Comparison of ENCODE assay signal across 8 cellular contexts in the genomic region with DNA sequence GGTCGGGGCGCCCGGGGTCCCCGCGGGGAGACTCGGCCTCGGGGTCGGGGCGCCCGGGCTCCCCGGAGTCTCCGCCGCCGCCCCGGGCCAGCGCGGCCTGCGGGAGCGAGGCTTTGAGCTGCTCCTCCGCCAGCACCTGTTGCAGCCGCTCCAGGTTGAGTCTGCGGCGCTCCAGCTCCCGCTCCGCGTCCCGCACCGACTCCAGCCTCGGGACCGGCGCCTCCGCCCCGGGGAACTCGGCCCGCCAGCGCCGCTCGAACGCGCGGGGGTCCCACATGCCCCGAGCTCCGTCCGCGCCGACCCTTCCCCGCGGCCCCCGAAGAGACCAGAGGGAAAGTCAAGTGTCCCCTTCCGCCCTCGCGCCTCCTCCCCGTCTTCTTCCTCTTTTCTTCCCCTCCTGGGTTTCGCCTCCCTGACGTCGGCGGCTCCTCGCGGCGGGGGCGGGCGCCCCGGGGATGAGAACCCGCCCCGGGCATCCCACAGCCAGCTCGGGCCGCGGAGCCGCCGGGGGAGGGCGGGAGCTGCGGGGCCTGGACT. TPM values are rescaled to one million over a fixed set of nuclear protein-coding genes. Genes with fewer than 3 reads are reported as not detected.
DNase-seq lines count a peak whose midpoint lies in the region; TF ChIP-seq lines count a peak whose summit lies in the region.

No MANE protein-coding gene starts in this region.

- peak overlapping the region; percentile 86 for H3K27ac ChIP-seq in OCI-LY7 (ENCODE audit: low read depth, low read length, poor library complexity, severe bottlenecking)
- H3K27ac ChIP-seq in hepatocyte = peak overlapping the region; percentile 59

- H3K27me3 ChIP-seq in GM06990 (replicated peaks; ENCODE audit: control insufficient read depth, insufficient read depth, low read length) = peaks cover 2% of the 10 kb centered on the region; the same call in 1 of the 2 replicates
- H3K27me3 ChIP-seq in H7 (ENCODE audit: control insufficient read depth, insufficient read depth, low read length) = peaks cover 52% of the 10 kb centered on the region
- peaks cover 49% of the 10 kb centered on the region for H3K27me3 ChIP-seq in hepatocyte

- DNase-seq in GM06990 (ENCODE audit: extremely low read depth, insufficient read length) (peak; percentile 86), H7 (peak; percentile 90), OCI-LY7 (ENCODE audit: low spot score) (peak; percentile 85), hepatocyte (ENCODE audit: low spot score) (peak; percentile 57), skeletal muscle cell (ENCODE audit: low read depth) (no peak), dermis blood vessel endothelial cell (no peak), epidermal melanocyte (ENCODE audit: insufficient read length, low spot score) (no peak)
- peak; percentile 48 for DNase-seq in activated naive CD4-positive, alpha-beta T cell treated with anti-CD3 and anti-CD28 coated beads for 36 hours

- no peak for TF ChIP-seq CTCF in GM06990 (IDR thresholded peaks at IDR 0.05; ENCODE audit: insufficient read depth, low read length, poor library complexity, severe bottlenecking)
- no peak for TF ChIP-seq CTCF in OCI-LY7 (conservative IDR thresholded peaks at IDR 0.05; ENCODE audit: low read length)
- no peak for TF ChIP-seq CTCF in hepatocyte (IDR thresholded peaks at IDR 0.05; ENCODE audit: poor library complexity)

- peaks cover 1% of the 10 kb centered on the region for H3K36me3 Mint-ChIP-seq in activated naive CD4-positive, alpha-beta T cell treated with anti-CD3 and anti-CD28 coated beads for 36 hours (ENCODE audit: low read depth)

- H3K27ac Mint-ChIP-seq in activated naive CD4-positive, alpha-beta T cell treated with anti-CD3 and anti-CD28 coated beads for 36 hours = no peak overlapping the region

- H2AFZ ChIP-seq in OCI-LY7 (ENCODE audit: low read length) (no peak overlapping the region), hepatocyte (peak overlapping the region; percentile 75)

- H3K4me1 ChIP-seq in OCI-LY7 (ENCODE audit: insufficient read depth, low read length, poor library complexity, severe bottlenecking) (peaks cover 33% of the 10 kb centered on the region), hepatocyte (ENCODE audit: insufficient read depth) (peaks cover 13% of the 10 kb centered on the region)

- H3K79me2 ChIP-seq in OCI-LY7 (ENCODE audit: insufficient read depth, low read depth, low read length) (peaks cover 39% of the 10 kb centered on the region), hepatocyte (no peaks in the 10 kb centered on the region)

- no peaks in the 10 kb centered on the region for H3K9me2 ChIP-seq in OCI-LY7 (ENCODE audit: insufficient read depth, low read length)
- no peaks in the 10 kb centered on the region for H3K9me2 ChIP-seq in hepatocyte (replicated peaks; ENCODE audit: insufficient read depth)

- peaks cover 9% of the 10 kb centered on the region for H3K4me1 Mint-ChIP-seq in activated naive CD4-positive, alpha-beta T cell treated with anti-CD3 and anti-CD28 coated beads for 36 hours (ENCODE audit: low read depth)

- 2% methylated on average over 44 of the region's 72 CpGs for WGBS in hepatocyte (ENCODE audit: low lambda C conversion rate, missing lambda C conversion rate)

- H3K27me3 Mint-ChIP-seq in activated naive CD4-positive, alpha-beta T cell treated with anti-CD3 and anti-CD28 coated beads for 36 hours (ENCODE audit: low read depth) = peaks cover 45% of the 10 kb centered on the region

- POLR2A ChIA-PET in OCI-LY7 (lab: Charles Lee) = interaction anchor here (0.6 to 5.0 kb wide), 6 partner anchors 9 to 160 kb away, joined by 3 to 57 read pairs (median 12); no protein-coding TSS in a partner anchor

- H3K4me3 Mint-ChIP-seq in activated naive CD4-positive, alpha-beta T cell treated with anti-CD3 and anti-CD28 coated beads for 36 hours = peak overlapping the region; percentile 56

- no peaks in the 10 kb centered on the region for H3K9me3 ChIP-seq in OCI-LY7 (ENCODE audit: low read length)
- H3K9me3 ChIP-seq in hepatocyte (ENCODE audit: low read depth) = no peaks in the 10 kb centered on the region

- peaks cover 21% of the 10 kb centered on the region; the same call in 1 of the 2 replicates for H4K20me1 ChIP-seq in OCI-LY7 (ENCODE audit: insufficient read depth, low read length)
- no peaks in the 10 kb centered on the region for H4K20me1 ChIP-seq in hepatocyte (ENCODE audit: insufficient read depth, poor library complexity, severe bottlenecking)

- intact Hi-C loops in OCI-LY7 (cut with micrococcal nuclease; ENCODE audit: unreplicated experiment) = loop anchor here (2.0 kb wide), 2 partner anchors 49 to 107 kb away; no protein-coding TSS in a partner anchor
- intact Hi-C loops in activated naive CD4-positive, alpha-beta T cell treated with anti-CD3 and anti-CD28 coated beads for 36 hours (cut with micrococcal nuclease) = no loop called here

- H3K36me3 ChIP-seq in GM06990 (ENCODE audit: control insufficient read depth, insufficient read depth, low read length) = peaks cover 6% of the 10 kb centered on the region
- H3K36me3 ChIP-seq in H7 (replicated peaks; ENCODE audit: control insufficient read depth, insufficient read depth, low read length) = no peaks in the 10 kb centered on the region
- H3K36me3 ChIP-seq in OCI-LY7 (ENCODE audit: insufficient read depth, low read length) = peaks cover 34% of the 10 kb centered on the region
- no peaks in the 10 kb centered on the region for H3K36me3 ChIP-seq in hepatocyte (replicated peaks; ENCODE audit: insufficient read depth, low read depth)

- H3K4me3 ChIP-seq in GM06990 (replicated peaks; ENCODE audit: low read depth, low read length) (peak overlapping the region; percentile 72), H7 (ENCODE audit: insufficient read depth, low read depth, low read length) (peak overlapping the region; percentile 37), OCI-LY7 (ENCODE audit: low read depth, low read length, poor library complexity, severe bottlenecking) (peak overlapping the region; percentile 88), hepatocyte (peak overlapping the region; percentile 27), skeletal muscle cell (ENCODE audit: low read depth, low read length) (peak overlapping the region; percentile 33)

- H3K9me3 Mint-ChIP-seq in activated naive CD4-positive, alpha-beta T cell treated with anti-CD3 and anti-CD28 coated beads for 36 hours = no peaks in the 10 kb centered on the region

- no TSS peak for BruUV-seq in OCI-LY7 (replicated peaks; lab: Mats Ljungman, UMichigan)

- H3K4me2 ChIP-seq in OCI-LY7 (ENCODE audit: low read length) (peak overlapping the region; percentile 98), hepatocyte (peak overlapping the region; percentile 96)

- CTCF ChIA-PET in OCI-LY7 (lab: Charles Lee; ENCODE audit: unreplicated experiment) = interaction anchor here (1.0 to 2.8 kb wide), 2 partner anchors 13 to 29 kb away, joined by 6 to 7 read pairs; no protein-coding TSS in a partner anchor
- CTCF ChIA-PET in activated naive CD4-positive, alpha-beta T cell treated with anti-CD3 and anti-CD28 coated beads for 36 hours (lab: Charles Lee) = interaction anchor here (0.5 to 0.6 kb wide), 2 partner anchors 114 to 700 kb away, joined by 3 to 4 read pairs; no protein-coding TSS in a partner anchor

RNA-seq across cellular contexts. Expression of gene BHLHA9, which starts 40.8 kb away (rescaled TPM):
- total RNA-seq in H7 (2014; rRNA removed; shearing (Covaris generic)) = not detected in 2 replicates
- total RNA-seq in OCI-LY7 (2014; rRNA removed; shearing (Covaris generic)) = not detected in 2 replicates
- total RNA-seq in OCI-LY7 (2022) = not detected in 2 replicates
- not detected for total RNA-seq in activated naive CD4-positive, alpha-beta T cell treated with anti-CD3 and anti-CD28 coated beads for 36 hours
- total RNA-seq in hepatocyte = not detected in 2 replicates
- polyA plus RNA-seq in hepatocyte = not detected in 2 replicates
- total RNA-seq in dermis blood vessel endothelial cell = not detected in 2 replicates

RNA-seq across cellular contexts. Expression of gene ABR, which starts 49.6 kb away (rescaled TPM):
- 24.6 and 31.6 TPM in 2 replicates for total RNA-seq in H7 (2014; rRNA removed; shearing (Covaris generic))
- total RNA-seq in OCI-LY7 (2014; rRNA removed; shearing (Covaris generic)) = 153 and 164 TPM in 2 replicates
- total RNA-seq in OCI-LY7 (2022) (181 and 199 TPM in 2 replicates), hepatocyte (51.5 and 130 TPM in 2 replicates), dermis blood vessel endothelial cell (38.5 and 54.6 TPM in 2 replicates)
- 10 to 100 TPM; 32.1 to 33.4 TPM for total RNA-seq in activated naive CD4-positive, alpha-beta T cell treated with anti-CD3 and anti-CD28 coated beads for 36 hours
- polyA plus RNA-seq in hepatocyte = 26.8 and 29.5 TPM in 2 replicates

RNA-seq across cellular contexts. Expression of gene TRARG1, which starts 50.0 kb away (rescaled TPM):
- total RNA-seq in H7 (2014; rRNA removed; shearing (Covaris generic)) = not detected in 2 replicates
- total RNA-seq in OCI-LY7 (2014; rRNA removed; shearing (Covaris generic)) = not detected in 2 replicates
- total RNA-seq in OCI-LY7 (2022) (not detected in 2 replicates), hepatocyte (0.08 TPM in 1 of 2 replicates, not detected in the other), dermis blood vessel endothelial cell (not detected in 2 replicates)
- not detected for total RNA-seq in activated naive CD4-positive, alpha-beta T cell treated with anti-CD3 and anti-CD28 coated beads for 36 hours
- polyA plus RNA-seq in hepatocyte = not detected in 2 replicates

Comparison
In these comparisons a context has a peak if more than half of its experiments do, and no peak if none do; other contexts are left out.
1. DNase-seq: peak in GM06990 (single experiment), H7 (single experiment), OCI-LY7 (single experiment), activated naive CD4-positive, alpha-beta T cell treated with anti-CD3 and anti-CD28 coated beads for 36 hours (single experiment) and hepatocyte (single experiment); none in skeletal muscle cell (single experiment), dermis blood vessel endothelial cell (single experiment) and epidermal melanocyte (single experiment).
2. H3K4me3 ChIP-seq: peak in every context shown above with its lines; median percentile 88 in OCI-LY7; 72 in GM06990; 37 in H7; 33 in skeletal muscle cell; 27 in hepatocyte.